Comparison of ENCODE assay signal across 3 cellular contexts in the genomic region with DNA sequence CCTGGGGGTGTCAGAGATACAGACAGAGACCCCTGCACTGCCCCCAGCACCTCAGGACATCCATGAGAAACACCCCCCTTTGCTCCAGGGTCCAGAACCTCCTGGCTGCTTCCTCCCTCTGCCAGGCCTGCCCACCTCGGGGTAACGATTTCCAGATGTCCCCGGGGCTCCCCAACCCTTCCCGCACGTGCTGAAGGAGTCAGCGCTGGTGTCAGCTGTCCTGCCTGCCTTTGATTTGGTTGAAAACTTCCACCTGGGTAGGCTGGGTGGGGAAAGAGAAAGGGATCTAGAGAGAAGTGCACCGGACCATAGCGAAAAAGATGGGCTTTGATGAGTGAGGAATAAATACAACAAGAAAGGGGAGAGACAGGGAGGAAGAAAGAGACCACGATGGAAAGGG.
TF ChIP-seq lines count a peak whose summit lies in the region.

No MANE protein-coding gene starts in this region.

TF ChIP-seq in SK-N-SH, 30 proteins besides CTCF, POLR2A, EP300 and RAD21 (continued from another document):
- TF ChIP-seq, protein P1, sequence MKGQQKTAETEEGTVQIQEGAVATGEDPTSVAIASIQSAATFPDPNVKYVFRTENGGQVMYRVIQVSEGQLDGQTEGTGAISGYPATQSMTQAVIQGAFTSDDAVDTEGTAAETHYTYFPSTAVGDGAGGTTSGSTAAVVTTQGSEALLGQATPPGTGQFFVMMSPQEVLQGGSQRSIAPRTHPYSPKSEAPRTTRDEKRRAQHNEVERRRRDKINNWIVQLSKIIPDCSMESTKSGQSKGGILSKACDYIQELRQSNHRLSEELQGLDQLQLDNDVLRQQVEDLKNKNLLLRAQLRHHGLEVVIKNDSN (IDR thresholded peaks at IDR 0.05; ENCODE audit: borderline replicate concordance, low read depth), result no peak
- TF ChIP-seq TCF12 (IDR thresholded peaks at IDR 0.05), result peak; percentile 52; the same call in 1 of the 2 replicates

TF ChIP-seq in SK-N-SH treated with all-trans-retinoic acid at 6 μM for 48 hours, 23 proteins besides CTCF, POLR2A, EP300 and RAD21 (continued from another document):
- TF ChIP-seq TSHZ2 (CRISPR knock-in tag; IDR thresholded peaks at IDR 0.05) (no peak), TCF4 (CRISPR knock-in tag; IDR thresholded peaks at IDR 0.05; ENCODE audit: borderline replicate concordance) (no peak; the same call in 1 of the 2 replicates), ZFP3 (CRISPR knock-in tag; IDR thresholded peaks at IDR 0.05) (no peak), ZNF8 (CRISPR knock-in tag; IDR thresholded peaks at IDR 0.05) (no peak)

TF ChIP-seq in HEK293, 187 proteins besides CTCF, POLR2A, EP300 and RAD21 (continued from another document):
- TF ChIP-seq ZNF654 (tag by site-specific recombination; IDR thresholded peaks at IDR 0.05; ENCODE audit: low read depth) (no peak), ZNF548 (tag by site-specific recombination; IDR thresholded peaks at IDR 0.05) (no peak), ZNF843 (tag by site-specific recombination; IDR thresholded peaks at IDR 0.05) (no peak)
